ENCODE assay signal across 9 cellular contexts in genomic region chr4:77047037-77047436, GRCh38. TPM values are rescaled to one million over a fixed set of nuclear protein-coding genes. Genes with fewer than 3 reads are reported as not detected.
A peak's percentile ranks its signal among the peaks of the same experiment; 100 is the strongest.
DNase-seq lines count a peak whose midpoint lies in the region; ATAC-seq and TF ChIP-seq lines count a peak whose summit lies in the region.
"Had no signal": no experiment of that assay in that cellular context is flagged by ENCODE, and none has a peak within 500 bp of the region (broad histone marks: within the 10 kb centered on the region; RNA-seq: fewer than 3 reads in every experiment).

No MANE protein-coding gene starts in this region.

- no peaks in the 10 kb centered on the region for H3K27me3 ChIP-seq in BJ (ENCODE audit: control insufficient read depth, insufficient read depth, low read length)
- H3K27me3 ChIP-seq in right lobe of liver, result no peaks in the 10 kb centered on the region

- no peaks in the 10 kb centered on the region for H3K9me3 ChIP-seq in right lobe of liver

- peaks cover 44% of the 10 kb centered on the region for H3K36me3 Mint-ChIP-seq in activated naive CD8-positive, alpha-beta T cell treated with anti-CD3 and anti-CD28 coated beads, Interleukin-2, amount 50 U/mL, for 24 hours (ENCODE audit: low read depth)

- H3K9me3 Mint-ChIP-seq in activated naive CD8-positive, alpha-beta T cell treated with anti-CD3 and anti-CD28 coated beads, Interleukin-2, amount 50 U/mL, for 24 hours, result no peaks in the 10 kb centered on the region

- no peak overlapping the region for H3K4me3 Mint-ChIP-seq in activated naive CD8-positive, alpha-beta T cell treated with anti-CD3 and anti-CD28 coated beads, Interleukin-2, amount 50 U/mL, for 24 hours

- no peak overlapping the region for H3K27ac ChIP-seq in right lobe of liver

- DNase-seq in BJ (ENCODE audit: low read depth), result no peak
- no peak for DNase-seq in activated naive CD8-positive, alpha-beta T cell treated with anti-CD3 and anti-CD28 coated beads, Interleukin-2, amount 50 U/mL, for 24 hours
- DNase-seq in right lobe of liver, result no peak
- DNase-seq in DMS153 (lab: John Stamatoyannopoulos, UW), result no peak
- DNase-seq in NCI-H2196 treated with DMSO at 0.1 percent for 48 hours (lab: John Stamatoyannopoulos, UW; ENCODE audit: unreplicated experiment), result no peak
- DNase-seq in NCI-H2227 treated with DMSO at 0.1 percent for 48 hours (lab: John Stamatoyannopoulos, UW), result no peak
- DNase-seq: T1000 had no signal

- no peak overlapping the region for H3K4me3 ChIP-seq in BJ (ENCODE audit: low read depth, low read length)
- no peak overlapping the region for H3K4me3 ChIP-seq in right lobe of liver

- H3K36me3 ChIP-seq in BJ (ENCODE audit: control insufficient read depth, insufficient read depth, low read length), result peaks cover 4% of the 10 kb centered on the region
- peaks cover 0 to 35% (median 6%) of the 10 kb centered on the region in 4 donors for H3K36me3 ChIP-seq in right lobe of liver

- peak; percentile 38; the same call in 1 of the 2 replicates for TF ChIP-seq CTCF in BJ (IDR thresholded peaks at IDR 0.05; ENCODE audit: insufficient read depth, low read depth, low read length)
- TF ChIP-seq CTCF in right lobe of liver (IDR thresholded peaks at IDR 0.05), result peak; percentile 24 to 34 (median 27)

- CTCF ChIA-PET in BJ (lab: Yijun Ruan, JAX), result interaction anchor here (1.5 to 2.9 kb wide), 2 partner anchors 156 to 161 kb away, joined by 3 to 17 read pairs; no protein-coding TSS in a partner anchor

- H3K27ac Mint-ChIP-seq in activated naive CD8-positive, alpha-beta T cell treated with anti-CD3 and anti-CD28 coated beads, Interleukin-2, amount 50 U/mL, for 24 hours, result no peak overlapping the region

- POLR2A ChIA-PET in BJ (lab: Charles Lee), result interaction anchor here (0.5 kb wide), 1 partner anchor 14 kb away, joined by 3 read pairs; no protein-coding TSS in a partner anchor

- TF ChIP-seq POLR2A in right lobe of liver (IDR thresholded peaks at IDR 0.05), result no peak

- peaks cover 9% of the 10 kb centered on the region for H3K4me1 Mint-ChIP-seq in activated naive CD8-positive, alpha-beta T cell treated with anti-CD3 and anti-CD28 coated beads, Interleukin-2, amount 50 U/mL, for 24 hours

- intact Hi-C loops in right lobe of liver (cut with DNase I), result no loop called here

- H3K27me3 Mint-ChIP-seq in activated naive CD8-positive, alpha-beta T cell treated with anti-CD3 and anti-CD28 coated beads, Interleukin-2, amount 50 U/mL, for 24 hours, result no peaks in the 10 kb centered on the region

- ATAC-seq in HG03159 (IDR thresholded peaks at IDR 0.05; ENCODE audit: unreplicated experiment) (peak; percentile 46), right lobe of liver (no peak), HG02588 (IDR thresholded peaks at IDR 0.05; ENCODE audit: unreplicated experiment) (no peak)
- ATAC-seq in activated naive CD8-positive, alpha-beta T cell treated with anti-CD3 and anti-CD28 coated beads, Interleukin-2, amount 50 U/mL, for 24 hours, result peak; percentile 39

- peaks cover 0 to 27% (median 13%) of the 10 kb centered on the region in 4 donors for H3K4me1 ChIP-seq in right lobe of liver

RNA-seq across cellular contexts. Expression of gene CCNI, which starts 28.8 kb away (rescaled TPM):
- 85.1 and 109 TPM in 2 replicates for polyA plus RNA-seq in BJ (2011; rRNA removed)
- polyA minus RNA-seq in BJ (2011; rRNA and poly(A)+ RNA removed), result 354 and 399 TPM in 2 replicates
- 10 to 100 TPM; 54.3 to 87.7 (median 68.6) TPM for total RNA-seq in right lobe of liver

Comparison
In these comparisons a context has a peak if more than half of its experiments do, and no peak if none do; other contexts are left out.
1. ATAC-seq: peak in HG03159 (single experiment) and activated naive CD8-positive, alpha-beta T cell treated with anti-CD3 and anti-CD28 coated beads, Interleukin-2, amount 50 U/mL, for 24 hours (single experiment); none in right lobe of liver (0 of 4) and HG02588 (single experiment).